Comparison of ENCODE assay signal across 8 cellular contexts in genomic region chr2:206800501-206801416, GRCh38. TPM values are rescaled to one million over a fixed set of nuclear protein-coding genes. Genes with fewer than 3 reads are reported as not detected.
A peak's percentile ranks its signal among the peaks of the same experiment; 100 is the strongest.
DNase-seq lines count a peak whose midpoint lies in the region; ATAC-seq and TF ChIP-seq lines count a peak whose summit lies in the region.

No MANE protein-coding gene starts in this region.

- H3K36me3 Mint-ChIP-seq in naive B cell = no peaks in the 10 kb centered on the region

- H3K9me3 Mint-ChIP-seq in naive B cell = no peaks in the 10 kb centered on the region

- peaks cover 7 to 14% (median 13%) of the 10 kb centered on the region in 3 donors for H3K4me1 Mint-ChIP-seq in naive B cell

- H3K36me3 ChIP-seq in thoracic aorta = peaks cover 7% of the 10 kb centered on the region

- H3K4me3 ChIP-seq in HL-60 (replicated peaks; ENCODE audit: insufficient read depth, low read length) = no peak overlapping the region
- H3K4me3 ChIP-seq in thoracic aorta = no peak overlapping the region

- peaks cover 0 to 11% of the 10 kb centered on the region in 2 donors for H3K4me1 ChIP-seq in thoracic aorta (ENCODE audit: control insufficient read depth in 1 of 2, low read depth in 2 of 2)

- peak overlapping the region; percentile 68 for H3K27ac ChIP-seq in HL-60 (replicated peaks)
- H3K27ac ChIP-seq in thoracic aorta = no peak overlapping the region

- peak; percentile 72 for TF ChIP-seq CTCF in HL-60 (IDR thresholded peaks at IDR 0.05; ENCODE audit: insufficient read depth, low read length)
- TF ChIP-seq CTCF in thoracic aorta (IDR thresholded peaks at IDR 0.05) = peak; percentile 57

- peak overlapping the region in 4 of 6 donors; percentile 5 to 70 (median 39) for H3K27ac Mint-ChIP-seq in naive B cell

- no peaks in the 10 kb centered on the region for H3K27me3 Mint-ChIP-seq in naive B cell

- no peaks in the 10 kb centered on the region for H3K9me3 ChIP-seq in thoracic aorta

- DNase-seq in AML-193 (lab: John Stamatoyannopoulos, UW) (peak; percentile 72 to 75), HL-60 (ENCODE audit: low read depth in 1 of 2, low spot score in 1 of 2) (peak; percentile 20 to 69), NCI-H82 (lab: John Stamatoyannopoulos, UW) (peak; percentile 92), naive B cell (peak; percentile 46), thoracic aorta (ENCODE audit: low spot score) (peak; percentile 19)
- DNase-seq in activated CD8-positive, alpha-beta memory T cell treated with anti-CD3 and anti-CD28 coated beads, Interleukin-2, amount 50 U/mL, for 4 hours = peak; percentile 30

- ATAC-seq in GM18870 (IDR thresholded peaks at IDR 0.05; ENCODE audit: unreplicated experiment) = peak; percentile 50
- peak; percentile 67 for ATAC-seq in esophagus mucosa
- peak; percentile 38 to 66 for ATAC-seq in naive B cell (ENCODE audit: low read depth in 2 of 2)
- ATAC-seq in thoracic aorta (ENCODE audit: insufficient number of reproducible peaks, low FRiP score, low read depth) = peak; percentile 38

- H3K4me3 Mint-ChIP-seq in naive B cell = peak overlapping the region in 7 of 8 donors; percentile 46 to 88 (median 79)

- H3K27me3 ChIP-seq in HL-60 (ENCODE audit: insufficient read depth, poor library complexity, severe bottlenecking) (no peaks in the 10 kb centered on the region), thoracic aorta (replicated peaks; ENCODE audit: insufficient read depth) (no peaks in the 10 kb centered on the region)

RNA-seq across cellular contexts. Expression of gene FASTKD2, which starts 35.4 kb away (rescaled TPM):
- total RNA-seq in esophagus mucosa = 19.7 TPM
- 10 to 100 TPM; 16.5 to 25.8 (median 22.2) TPM for polyA plus RNA-seq in naive B cell (ENCODE audit: low read depth in 6 of 6)
- total RNA-seq in thoracic aorta = 10 to 100 TPM; 21.9 to 32.6 TPM

RNA-seq across cellular contexts. Expression of gene MDH1B, which starts 35.6 kb away (rescaled TPM):
- total RNA-seq in esophagus mucosa (0.76 TPM), thoracic aorta (1 to 10 TPM in 1 of 2 donors, not detected in 1; 1.4 TPM)
- not detected for polyA plus RNA-seq in naive B cell (ENCODE audit: low read depth in 6 of 6)

Comparison
In these comparisons a context has a peak if more than half of its experiments do, and no peak if none do; other contexts are left out.
1. DNase-seq: peak in every context shown above with its lines; median percentile 92 in NCI-H82; 74 in AML-193; 46 in naive B cell; 44 in HL-60; 30 in activated CD8-positive, alpha-beta memory T cell treated with anti-CD3 and anti-CD28 coated beads, Interleukin-2, amount 50 U/mL, for 4 hours; 19 in thoracic aorta.